ENCODE assay signal across 1 cellular context in the genomic region with DNA sequence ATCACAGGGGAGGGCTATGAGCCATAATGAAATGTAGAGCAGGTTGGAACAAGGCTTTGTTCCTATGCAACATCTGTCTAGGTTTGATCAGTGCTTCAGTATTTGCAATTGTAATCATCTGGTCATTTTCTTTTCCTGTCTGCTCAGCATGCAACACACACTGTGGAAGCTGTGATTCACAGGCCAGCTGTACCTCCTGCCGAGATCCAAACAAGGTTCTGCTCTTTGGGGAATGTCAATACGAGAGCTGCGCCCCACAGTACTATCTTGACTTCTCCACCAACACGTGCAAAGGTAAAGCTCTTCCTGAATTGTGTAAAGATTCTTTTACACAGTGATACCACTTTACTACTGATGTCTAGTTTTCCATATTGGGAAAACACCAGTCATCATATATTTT.
TF ChIP-seq lines count a peak whose summit lies in the region.

No MANE protein-coding gene starts in this region.

TF ChIP-seq in GM23338, 12 proteins besides CTCF, POLR2A, EP300 and RAD21 (continued from another document):
- TF ChIP-seq NANOG (IDR thresholded peaks at IDR 0.05; ENCODE audit: borderline replicate concordance) = peak; percentile 32; the same call in 1 of the 2 replicates
- no peak for TF ChIP-seq EZH2phosphoT487 (IDR thresholded peaks at IDR 0.05; ENCODE audit: unreplicated experiment)
- TF ChIP-seq, protein P1, sequence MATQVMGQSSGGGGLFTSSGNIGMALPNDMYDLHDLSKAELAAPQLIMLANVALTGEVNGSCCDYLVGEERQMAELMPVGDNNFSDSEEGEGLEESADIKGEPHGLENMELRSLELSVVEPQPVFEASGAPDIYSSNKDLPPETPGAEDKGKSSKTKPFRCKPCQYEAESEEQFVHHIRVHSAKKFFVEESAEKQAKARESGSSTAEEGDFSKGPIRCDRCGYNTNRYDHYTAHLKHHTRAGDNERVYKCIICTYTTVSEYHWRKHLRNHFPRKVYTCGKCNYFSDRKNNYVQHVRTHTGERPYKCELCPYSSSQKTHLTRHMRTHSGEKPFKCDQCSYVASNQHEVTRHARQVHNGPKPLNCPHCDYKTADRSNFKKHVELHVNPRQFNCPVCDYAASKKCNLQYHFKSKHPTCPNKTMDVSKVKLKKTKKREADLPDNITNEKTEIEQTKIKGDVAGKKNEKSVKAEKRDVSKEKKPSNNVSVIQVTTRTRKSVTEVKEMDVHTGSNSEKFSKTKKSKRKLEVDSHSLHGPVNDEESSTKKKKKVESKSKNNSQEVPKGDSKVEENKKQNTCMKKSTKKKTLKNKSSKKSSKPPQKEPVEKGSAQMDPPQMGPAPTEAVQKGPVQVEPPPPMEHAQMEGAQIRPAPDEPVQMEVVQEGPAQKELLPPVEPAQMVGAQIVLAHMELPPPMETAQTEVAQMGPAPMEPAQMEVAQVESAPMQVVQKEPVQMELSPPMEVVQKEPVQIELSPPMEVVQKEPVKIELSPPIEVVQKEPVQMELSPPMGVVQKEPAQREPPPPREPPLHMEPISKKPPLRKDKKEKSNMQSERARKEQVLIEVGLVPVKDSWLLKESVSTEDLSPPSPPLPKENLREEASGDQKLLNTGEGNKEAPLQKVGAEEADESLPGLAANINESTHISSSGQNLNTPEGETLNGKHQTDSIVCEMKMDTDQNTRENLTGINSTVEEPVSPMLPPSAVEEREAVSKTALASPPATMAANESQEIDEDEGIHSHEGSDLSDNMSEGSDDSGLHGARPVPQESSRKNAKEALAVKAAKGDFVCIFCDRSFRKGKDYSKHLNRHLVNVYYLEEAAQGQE (IDR thresholded peaks at IDR 0.05; ENCODE audit: unreplicated experiment) = no peak
